In the genomic region with DNA sequence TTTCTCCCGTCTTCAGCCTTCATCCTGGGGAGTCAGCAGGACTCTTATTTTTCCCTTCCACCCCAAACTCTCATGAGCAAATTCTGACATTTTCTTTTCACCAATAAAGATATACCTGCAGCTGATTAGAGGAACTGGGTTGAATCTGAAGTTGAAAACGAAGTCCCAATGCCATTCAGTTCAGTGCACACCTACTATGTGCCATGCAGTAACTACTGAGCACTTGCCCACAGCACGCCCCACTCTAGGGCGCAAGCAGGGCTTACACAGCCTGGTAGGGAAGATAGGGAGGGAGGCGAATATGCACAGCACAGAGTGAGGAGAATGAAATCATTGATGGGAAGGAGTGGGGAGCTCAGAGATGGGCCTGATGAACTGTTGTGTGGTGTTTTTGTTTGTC, we compare ENCODE assay signal across 1 cellular context.
TF ChIP-seq lines count a peak whose summit lies in the region.

No MANE protein-coding gene starts in this region.

TF ChIP-seq in GM23338, 12 proteins besides CTCF, POLR2A, EP300 and RAD21:
- TF ChIP-seq, protein P1, sequence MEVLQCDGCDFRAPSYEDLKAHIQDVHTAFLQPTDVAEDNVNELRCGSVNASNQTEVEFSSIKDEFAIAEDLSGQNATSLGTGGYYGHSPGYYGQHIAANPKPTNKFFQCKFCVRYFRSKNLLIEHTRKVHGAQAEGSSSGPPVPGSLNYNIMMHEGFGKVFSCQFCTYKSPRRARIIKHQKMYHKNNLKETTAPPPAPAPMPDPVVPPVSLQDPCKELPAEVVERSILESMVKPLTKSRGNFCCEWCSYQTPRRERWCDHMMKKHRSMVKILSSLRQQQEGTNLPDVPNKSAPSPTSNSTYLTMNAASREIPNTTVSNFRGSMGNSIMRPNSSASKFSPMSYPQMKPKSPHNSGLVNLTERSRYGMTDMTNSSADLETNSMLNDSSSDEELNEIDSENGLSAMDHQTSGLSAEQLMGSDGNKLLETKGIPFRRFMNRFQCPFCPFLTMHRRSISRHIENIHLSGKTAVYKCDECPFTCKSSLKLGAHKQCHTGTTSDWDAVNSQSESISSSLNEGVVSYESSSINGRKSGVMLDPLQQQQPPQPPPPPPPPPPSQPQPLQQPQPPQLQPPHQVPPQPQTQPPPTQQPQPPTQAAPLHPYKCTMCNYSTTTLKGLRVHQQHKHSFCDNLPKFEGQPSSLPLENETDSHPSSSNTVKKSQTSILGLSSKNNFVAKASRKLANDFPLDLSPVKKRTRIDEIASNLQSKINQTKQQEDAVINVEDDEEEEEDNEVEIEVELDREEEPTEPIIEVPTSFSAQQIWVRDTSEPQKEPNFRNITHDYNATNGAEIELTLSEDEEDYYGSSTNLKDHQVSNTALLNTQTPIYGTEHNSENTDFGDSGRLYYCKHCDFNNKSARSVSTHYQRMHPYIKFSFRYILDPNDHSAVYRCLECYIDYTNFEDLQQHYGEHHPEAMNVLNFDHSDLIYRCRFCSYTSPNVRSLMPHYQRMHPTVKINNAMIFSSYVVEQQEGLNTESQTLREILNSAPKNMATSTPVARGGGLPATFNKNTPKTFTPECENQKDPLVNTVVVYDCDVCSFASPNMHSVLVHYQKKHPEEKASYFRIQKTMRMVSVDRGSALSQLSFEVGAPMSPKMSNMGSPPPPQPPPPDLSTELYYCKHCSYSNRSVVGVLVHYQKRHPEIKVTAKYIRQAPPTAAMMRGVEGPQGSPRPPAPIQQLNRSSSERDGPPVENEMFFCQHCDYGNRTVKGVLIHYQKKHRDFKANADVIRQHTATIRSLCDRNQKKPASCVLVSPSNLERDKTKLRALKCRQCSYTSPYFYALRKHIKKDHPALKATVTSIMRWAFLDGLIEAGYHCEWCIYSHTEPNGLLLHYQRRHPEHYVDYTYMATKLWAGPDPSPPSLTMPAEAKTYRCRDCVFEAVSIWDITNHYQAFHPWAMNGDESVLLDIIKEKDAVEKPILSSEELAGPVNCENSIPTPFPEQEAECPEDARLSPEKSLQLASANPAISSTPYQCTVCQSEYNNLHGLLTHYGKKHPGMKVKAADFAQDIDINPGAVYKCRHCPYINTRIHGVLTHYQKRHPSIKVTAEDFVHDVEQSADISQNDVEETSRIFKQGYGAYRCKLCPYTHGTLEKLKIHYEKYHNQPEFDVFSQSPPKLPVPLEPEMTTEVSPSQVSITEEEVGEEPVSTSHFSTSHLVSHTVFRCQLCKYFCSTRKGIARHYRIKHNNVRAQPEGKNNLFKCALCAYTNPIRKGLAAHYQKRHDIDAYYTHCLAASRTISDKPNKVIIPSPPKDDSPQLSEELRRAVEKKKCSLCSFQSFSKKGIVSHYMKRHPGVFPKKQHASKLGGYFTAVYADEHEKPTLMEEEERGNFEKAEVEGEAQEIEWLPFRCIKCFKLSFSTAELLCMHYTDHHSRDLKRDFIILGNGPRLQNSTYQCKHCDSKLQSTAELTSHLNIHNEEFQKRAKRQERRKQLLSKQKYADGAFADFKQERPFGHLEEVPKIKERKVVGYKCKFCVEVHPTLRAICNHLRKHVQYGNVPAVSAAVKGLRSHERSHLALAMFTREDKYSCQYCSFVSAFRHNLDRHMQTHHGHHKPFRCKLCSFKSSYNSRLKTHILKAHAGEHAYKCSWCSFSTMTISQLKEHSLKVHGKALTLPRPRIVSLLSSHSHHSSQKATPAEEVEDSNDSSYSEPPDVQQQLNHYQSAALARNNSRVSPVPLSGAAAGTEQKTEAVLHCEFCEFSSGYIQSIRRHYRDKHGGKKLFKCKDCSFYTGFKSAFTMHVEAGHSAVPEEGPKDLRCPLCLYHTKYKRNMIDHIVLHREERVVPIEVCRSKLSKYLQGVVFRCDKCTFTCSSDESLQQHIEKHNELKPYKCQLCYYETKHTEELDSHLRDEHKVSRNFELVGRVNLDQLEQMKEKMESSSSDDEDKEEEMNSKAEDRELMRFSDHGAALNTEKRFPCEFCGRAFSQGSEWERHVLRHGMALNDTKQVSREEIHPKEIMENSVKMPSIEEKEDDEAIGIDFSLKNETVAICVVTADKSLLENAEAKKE (CRISPR knock-in tag; IDR thresholded peaks at IDR 0.05): no peak
- TF ChIP-seq JUNB (IDR thresholded peaks at IDR 0.05; ENCODE audit: unreplicated experiment) (no peak), NANOG (IDR thresholded peaks at IDR 0.05; ENCODE audit: borderline replicate concordance) (no peak), EZH2phosphoT487 (IDR thresholded peaks at IDR 0.05; ENCODE audit: unreplicated experiment) (no peak), ZNF114 (CRISPR knock-in tag; IDR thresholded peaks at IDR 0.05) (no peak), STAT1 (IDR thresholded peaks at IDR 0.05; ENCODE audit: unreplicated experiment) (no peak), EZH2 (IDR thresholded peaks at IDR 0.05; ENCODE audit: low read depth, unreplicated experiment) (no peak), ZNF331 (CRISPR knock-in tag; IDR thresholded peaks at IDR 0.05; ENCODE audit: low read depth) (no peak), CREB1 (CRISPR knock-in tag; IDR thresholded peaks at IDR 0.05; ENCODE audit: low read depth) (no peak), POLR2AphosphoS5 (IDR thresholded peaks at IDR 0.05; ENCODE audit: low read depth) (no peak)
- TF ChIP-seq, protein P2, sequence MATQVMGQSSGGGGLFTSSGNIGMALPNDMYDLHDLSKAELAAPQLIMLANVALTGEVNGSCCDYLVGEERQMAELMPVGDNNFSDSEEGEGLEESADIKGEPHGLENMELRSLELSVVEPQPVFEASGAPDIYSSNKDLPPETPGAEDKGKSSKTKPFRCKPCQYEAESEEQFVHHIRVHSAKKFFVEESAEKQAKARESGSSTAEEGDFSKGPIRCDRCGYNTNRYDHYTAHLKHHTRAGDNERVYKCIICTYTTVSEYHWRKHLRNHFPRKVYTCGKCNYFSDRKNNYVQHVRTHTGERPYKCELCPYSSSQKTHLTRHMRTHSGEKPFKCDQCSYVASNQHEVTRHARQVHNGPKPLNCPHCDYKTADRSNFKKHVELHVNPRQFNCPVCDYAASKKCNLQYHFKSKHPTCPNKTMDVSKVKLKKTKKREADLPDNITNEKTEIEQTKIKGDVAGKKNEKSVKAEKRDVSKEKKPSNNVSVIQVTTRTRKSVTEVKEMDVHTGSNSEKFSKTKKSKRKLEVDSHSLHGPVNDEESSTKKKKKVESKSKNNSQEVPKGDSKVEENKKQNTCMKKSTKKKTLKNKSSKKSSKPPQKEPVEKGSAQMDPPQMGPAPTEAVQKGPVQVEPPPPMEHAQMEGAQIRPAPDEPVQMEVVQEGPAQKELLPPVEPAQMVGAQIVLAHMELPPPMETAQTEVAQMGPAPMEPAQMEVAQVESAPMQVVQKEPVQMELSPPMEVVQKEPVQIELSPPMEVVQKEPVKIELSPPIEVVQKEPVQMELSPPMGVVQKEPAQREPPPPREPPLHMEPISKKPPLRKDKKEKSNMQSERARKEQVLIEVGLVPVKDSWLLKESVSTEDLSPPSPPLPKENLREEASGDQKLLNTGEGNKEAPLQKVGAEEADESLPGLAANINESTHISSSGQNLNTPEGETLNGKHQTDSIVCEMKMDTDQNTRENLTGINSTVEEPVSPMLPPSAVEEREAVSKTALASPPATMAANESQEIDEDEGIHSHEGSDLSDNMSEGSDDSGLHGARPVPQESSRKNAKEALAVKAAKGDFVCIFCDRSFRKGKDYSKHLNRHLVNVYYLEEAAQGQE (IDR thresholded peaks at IDR 0.05; ENCODE audit: unreplicated experiment): no peak
- TF ChIP-seq, protein P3, sequence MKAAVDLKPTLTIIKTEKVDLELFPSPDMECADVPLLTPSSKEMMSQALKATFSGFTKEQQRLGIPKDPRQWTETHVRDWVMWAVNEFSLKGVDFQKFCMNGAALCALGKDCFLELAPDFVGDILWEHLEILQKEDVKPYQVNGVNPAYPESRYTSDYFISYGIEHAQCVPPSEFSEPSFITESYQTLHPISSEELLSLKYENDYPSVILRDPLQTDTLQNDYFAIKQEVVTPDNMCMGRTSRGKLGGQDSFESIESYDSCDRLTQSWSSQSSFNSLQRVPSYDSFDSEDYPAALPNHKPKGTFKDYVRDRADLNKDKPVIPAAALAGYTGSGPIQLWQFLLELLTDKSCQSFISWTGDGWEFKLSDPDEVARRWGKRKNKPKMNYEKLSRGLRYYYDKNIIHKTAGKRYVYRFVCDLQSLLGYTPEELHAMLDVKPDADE (IDR thresholded peaks at IDR 0.05): no peak
